ENCODE assay signal across 8 cellular contexts in the genomic region with DNA sequence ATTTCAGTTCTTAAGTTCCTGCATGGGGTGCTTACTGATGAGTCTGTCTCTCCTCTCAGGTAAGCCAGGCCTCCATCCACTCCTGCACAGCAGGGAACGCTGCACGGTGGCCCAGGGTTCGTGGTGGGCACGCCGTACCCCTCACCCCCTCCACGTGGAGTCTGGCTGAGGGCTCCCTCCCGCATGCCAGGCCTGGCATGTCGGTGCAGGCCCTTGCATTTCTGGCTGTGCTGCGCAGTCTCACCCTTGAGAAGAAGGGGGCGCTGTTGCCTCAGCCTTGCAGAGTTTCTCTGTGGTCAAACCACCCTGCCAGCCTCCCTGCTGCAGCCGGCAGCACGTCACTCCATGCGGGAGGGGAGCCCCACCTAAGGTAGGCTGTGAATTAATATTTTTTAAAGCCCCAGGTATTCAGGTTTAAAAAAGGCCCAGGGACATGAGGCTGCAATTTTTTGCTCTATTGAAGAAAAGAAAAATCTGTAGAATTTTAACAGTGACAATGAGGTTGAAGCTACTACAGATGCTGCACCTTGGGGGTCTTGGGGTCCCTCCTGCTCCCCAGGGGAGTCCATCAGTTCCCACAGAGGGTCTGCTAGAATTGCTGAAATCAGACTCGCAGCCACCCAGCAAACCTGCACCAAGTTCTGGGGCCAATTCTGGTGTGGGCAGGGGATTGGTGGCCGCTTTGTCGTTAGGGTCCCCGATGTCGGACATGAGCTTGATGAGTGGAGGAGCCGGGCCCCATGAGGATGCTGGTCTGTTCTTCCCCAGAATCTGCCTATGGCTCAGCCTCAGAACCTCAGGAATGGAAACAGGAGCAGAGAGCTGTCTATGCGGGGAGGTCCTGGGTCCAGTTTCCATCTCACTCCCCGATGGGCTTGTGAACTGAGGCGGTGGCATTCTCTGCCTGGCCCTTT. TPM values are rescaled to one million over a fixed set of nuclear protein-coding genes. Genes with fewer than 3 reads are reported as not detected.
A peak's percentile ranks its signal among the peaks of the same experiment; 100 is the strongest.
DNase-seq lines count a peak whose midpoint lies in the region; ATAC-seq and TF ChIP-seq lines count a peak whose summit lies in the region.

No MANE protein-coding gene starts in this region.

- H3K9me3 Mint-ChIP-seq in osteocyte (ENCODE audit: unreplicated experiment) = no peaks in the 10 kb centered on the region

- TF ChIP-seq CTCF in gastroesophageal sphincter (IDR thresholded peaks at IDR 0.05) = peak in 3 of 4 experiments; percentile 53 to 75 (median 56)
- peak; percentile 90 for TF ChIP-seq CTCF in osteocyte (IDR thresholded peaks at IDR 0.05)
- TF ChIP-seq CTCF in tibial nerve (IDR thresholded peaks at IDR 0.05) = peak; percentile 68 to 81 (median 72)

- H3K27me3 ChIP-seq in gastroesophageal sphincter (no peaks in the 10 kb centered on the region), tibial nerve (no peaks in the 10 kb centered on the region)

- no peak overlapping the region for H3K4me3 Mint-ChIP-seq in osteocyte (ENCODE audit: unreplicated experiment)

- no peaks in the 10 kb centered on the region for H3K27me3 Mint-ChIP-seq in osteocyte (ENCODE audit: unreplicated experiment)

- peaks cover 2% of the 10 kb centered on the region for H3K36me3 Mint-ChIP-seq in osteocyte (ENCODE audit: unreplicated experiment)

- peak; percentile 46 for ATAC-seq in gastroesophageal sphincter

- H3K4me3 ChIP-seq in gastroesophageal sphincter (peak overlapping the region in 1 of 2 donors; percentile 16), tibial nerve (peak overlapping the region in 1 of 4 donors; percentile 5)

- H3K36me3 ChIP-seq in gastroesophageal sphincter (no peaks in the 10 kb centered on the region), tibial nerve (no peaks in the 10 kb centered on the region)

- H3K4me1 ChIP-seq in gastroesophageal sphincter (peaks cover 0 to 20% (median 6%) of the 10 kb centered on the region in 3 donors), tibial nerve (peaks cover 0 to 17% (median 3%) of the 10 kb centered on the region in 4 donors)

- H3K4me1 Mint-ChIP-seq in osteocyte (ENCODE audit: unreplicated experiment) = peaks cover 26% of the 10 kb centered on the region

- peak; percentile 69 for DNase-seq in GDM1 (lab: John Stamatoyannopoulos, UW)
- DNase-seq in H4 (ENCODE audit: low spot score) = peak; percentile 87
- DNase-seq in LHCN-M2 (ENCODE audit: low read depth) = peak; percentile 78
- peak; percentile 79 for DNase-seq in RPMI7951 (ENCODE audit: low read depth)
- DNase-seq in activated effector memory CD4-positive, alpha-beta T cell treated with Interleukin-2 at 50 U/mL for 16 hours = peak; percentile 45
- peak; percentile 90 for DNase-seq in osteocyte (ENCODE audit: extremely low spot score, unreplicated experiment)
- DNase-seq in tibial nerve (ENCODE audit: low spot score in 2 of 2) = peak; percentile 38 to 76

- no peak overlapping the region for H3K27ac Mint-ChIP-seq in osteocyte (ENCODE audit: unreplicated experiment)

- TF ChIP-seq POLR2A in gastroesophageal sphincter (IDR thresholded peaks at IDR 0.05) (no peak), tibial nerve (IDR thresholded peaks at IDR 0.05) (no peak)

- H3K9me3 ChIP-seq in gastroesophageal sphincter = no peaks in the 10 kb centered on the region
- no peaks in the 10 kb centered on the region for H3K9me3 ChIP-seq in tibial nerve

- H3K27ac ChIP-seq in gastroesophageal sphincter (peak overlapping the region in 1 of 4 donors; percentile 60), tibial nerve (peak overlapping the region in 1 of 4 donors; percentile 38)

- TF ChIP-seq EP300 in gastroesophageal sphincter (IDR thresholded peaks at IDR 0.05) (no peak), tibial nerve (IDR thresholded peaks at IDR 0.05) (no peak)

- WGBS in gastroesophageal sphincter (ENCODE audit: low coverage in 1 of 2), 2 donors = 7 to 30% methylated on average over 3 of the region's 22 CpGs
- 39 to 41% methylated on average over 22 of the region's 22 CpGs for WGBS in tibial nerve, 2 donors

RNA-seq across cellular contexts. Expression of a gene that starts 52.6 kb away (rescaled TPM):
- 3.9 and 6.2 TPM in 2 replicates for total RNA-seq in H4 (2014; rRNA removed; shearing (Covaris generic))
- total RNA-seq in LHCN-M2 (2014; rRNA removed) = 13.2 and 14.6 TPM in 2 replicates
- 10.7 TPM for polyA plus RNA-seq in LHCN-M2 (2012)
- total RNA-seq in RPMI7951 (2014; rRNA removed; shearing (Covaris generic)) = 5.5 and 6.0 TPM in 2 replicates
- total RNA-seq in gastroesophageal sphincter = 10 to 100 TPM; 15.8 to 21.3 (median 17.3) TPM
- 21.3 and 21.6 TPM in 2 replicates for total RNA-seq in osteocyte
- total RNA-seq in tibial nerve = 10 to 100 TPM; 22.7 to 34.1 (median 29.2) TPM
